In genomic region chr10:31819393-31819820, GRCh38 we compare ENCODE assay signal across 13 cellular contexts.
DNase-seq lines count a peak whose midpoint lies in the region; ATAC-seq, FAIRE-seq and TF ChIP-seq lines count a peak whose summit lies in the region.
"Had no signal": no experiment of that assay in that cellular context is flagged by ENCODE, and none has a peak within 500 bp of the region (broad histone marks: within the 10 kb centered on the region; RNA-seq: fewer than 3 reads in every experiment).

No MANE protein-coding gene starts in this region.

- peak; percentile 76 for ATAC-seq in K562
- peak; percentile 63 for ATAC-seq in left ventricle myocardium superior
- ATAC-seq in HG03039 (IDR thresholded peaks at IDR 0.05; ENCODE audit: unreplicated experiment), result no peak
- ATAC-seq: T-helper 17 cell had no signal

- no peak for TF ChIP-seq EP300 in K562 (IDR thresholded peaks at IDR 0.05; ENCODE audit: low read length)

- TF ChIP-seq RAD21 in K562 (CRISPR knock-in tag; conservative IDR thresholded peaks at IDR 0.05 in 1 of 2, IDR thresholded peaks at IDR 0.05 in 1 of 2), result no peak

- in situ Hi-C loops in K562 (cut with MboI), result no loop called here

- 0 out of 3 replicates have a peak overlapping the region, but pooled peaks have one; percentile 2 for H3K27ac ChIP-seq in K562 (ENCODE audit: extremely low read depth, low read depth, low read length)
- H3K27ac ChIP-seq in skeletal muscle tissue (ENCODE audit: low read depth, low read length), result peak overlapping the region; percentile 6
- H3K27ac ChIP-seq: prostate gland had no signal

- POLR2A ChIA-PET in K562 (lab: Yijun Ruan, JAX), result interaction anchor here (0.7 to 1.3 kb wide), 2 partner anchors 9 to 181 kb away, joined by 4 read pairs; no protein-coding TSS in a partner anchor

- 46% methylated on average over 3 of the region's 3 CpGs for WGBS in K562 (ENCODE audit: insufficient coverage, low coverage, missing lambda C conversion rate)

- no peak overlapping the region for H3K9ac ChIP-seq in K562 (ENCODE audit: insufficient read depth in 1 of 2, low read depth in 2 of 2, low read length in 2 of 2)
- no peak overlapping the region for H3K9ac ChIP-seq in skeletal muscle tissue (ENCODE audit: low read depth in 1 of 3, low read length in 3 of 3)

- H3K4me2 ChIP-seq in K562 (ENCODE audit: insufficient read depth, low read length), result peak overlapping the region; percentile 6; the same call in 1 of the 2 replicates

- no peak for TF ChIP-seq POLR2A in GM12892 (IDR thresholded peaks at IDR 0.05; ENCODE audit: low read depth, low read length)
- TF ChIP-seq POLR2A in K562 (conservative IDR thresholded peaks at IDR 0.05), result no peak

- TF ChIP-seq CTCF in K562 (IDR thresholded peaks at IDR 0.05 in 2 of 3, conservative IDR thresholded peaks at IDR 0.05 in 1 of 3; ENCODE audit: insufficient read depth in 2 of 3, low read depth in 1 of 3, low read length in 3 of 3), result no peak

- CTCF ChIA-PET in K562 (lab: Yijun Ruan, JAX; ENCODE audit: low intra/inter-chr PET ratio), result no interaction called here

- FAIRE-seq in GM12892 (lab: Jason Lieb, UNC) (peak; percentile 36), K562 (lab: Jason Lieb, UNC) (peak; percentile 73), frontal cortex (lab: Jason Lieb, UNC) (no peak)

- H3K9me3 ChIP-seq in K562 (replicated peaks; ENCODE audit: control insufficient read depth, insufficient read depth, low read depth, low read length), result no peaks in the 10 kb centered on the region
- no peaks in the 10 kb centered on the region for H3K9me3 ChIP-seq in skeletal muscle tissue (ENCODE audit: control insufficient read depth in 3 of 3, low read length in 3 of 3)
- H3K9me3 ChIP-seq: prostate gland had no signal

- DNase-seq in GM12892 (ENCODE audit: insufficient read length) (no peak), K562 (ENCODE audit: extremely low read depth in 1 of 4, low spot score in 3 of 4) (peak in 3 of 4 experiments; percentile 5 to 58 (median 20)), left ventricle myocardium superior (no peak), frontal cortex (ENCODE audit: low spot score in 2 of 2) (no peak), H4 (ENCODE audit: low spot score) (no peak), NCI-H1436 treated with DMSO at 0.1 percent for 48 hours (lab: John Stamatoyannopoulos, UW) (no peak)
- DNase-seq: activated CD4-positive, alpha-beta T cell treated with anti-CD3 and anti-CD28 coated beads, Interleukin-2, amount 10 ng/mL, durations not matched to agents 7 days and 5 days; endodermal cell; midbrain; T-helper 17 cell had no signal

- intact Hi-C loops in K562 (cut with micrococcal nuclease) (no loop called here), left ventricle myocardium superior (cut with micrococcal nuclease) (no loop called here)

- no TSS peak for BruUV-seq in K562 (replicated peaks; lab: Mats Ljungman, UMichigan)

- H4K20me1 ChIP-seq in K562 (replicated peaks; ENCODE audit: control insufficient read depth, insufficient read depth, low read length), result no peaks in the 10 kb centered on the region

- H3K27me3 ChIP-seq in K562 (ENCODE audit: control insufficient read depth in 2 of 2, insufficient read depth in 2 of 2, low read length in 2 of 2) (no peaks in the 10 kb centered on the region), skeletal muscle tissue (ENCODE audit: control insufficient read depth in 3 of 3, insufficient read depth in 3 of 3, low read length in 3 of 3) (no peaks in the 10 kb centered on the region)

- H3K4me3 ChIP-seq in K562, result no peak overlapping the region
- H3K4me3 ChIP-seq in skeletal muscle tissue (ENCODE audit: low read length in 3 of 3), result no peak overlapping the region
- H3K4me3 ChIP-seq: prostate gland had no signal

- H3K9me1 ChIP-seq in K562 (ENCODE audit: control insufficient read depth, insufficient read depth, low read length), result no peaks in the 10 kb centered on the region

- 0 out of 2 replicates have a peak overlapping the region, but pooled peaks have one; percentile 36 for H2AFZ ChIP-seq in K562 (ENCODE audit: low read depth, low read length)

- no peaks in the 10 kb centered on the region for H3K79me2 ChIP-seq in K562 (ENCODE audit: control insufficient read depth, insufficient read depth, low read length)

- peaks cover 4 to 10% of the 10 kb centered on the region in 2 experiments; a peak in 3 of 5 replicates for H3K4me1 ChIP-seq in K562 (replicated peaks in 1 of 2; ENCODE audit: control insufficient read depth in 2 of 2, insufficient read depth in 2 of 2, low read length in 2 of 2)
- peaks cover 11 to 12% (median 12%) of the 10 kb centered on the region in 3 donors for H3K4me1 ChIP-seq in skeletal muscle tissue (ENCODE audit: control insufficient read depth in 3 of 3, insufficient read depth in 3 of 3, low read length in 3 of 3)
- H3K4me1 ChIP-seq: prostate gland had no signal

- H3K36me3 ChIP-seq in K562 (ENCODE audit: control insufficient read depth, insufficient read depth, low read length), result no peaks in the 10 kb centered on the region
- peaks cover 0 to 2% (median 0%) of the 10 kb centered on the region in 3 donors for H3K36me3 ChIP-seq in skeletal muscle tissue (ENCODE audit: control insufficient read depth in 3 of 3, insufficient read depth in 3 of 3, low read length in 3 of 3)
- H3K36me3 ChIP-seq: prostate gland had no signal

TF ChIP-seq in K562, 482 proteins besides CTCF, POLR2A, EP300 and RAD21 (continues in another document):
- no peak for TF ChIP-seq STAG1 (CRISPR knock-in tag; IDR thresholded peaks at IDR 0.05; ENCODE audit: borderline replicate concordance)
- TF ChIP-seq TFAP4 (CRISPR knock-in tag; IDR thresholded peaks at IDR 0.05; ENCODE audit: borderline replicate concordance), result no peak
- TF ChIP-seq E2F6 (IDR thresholded peaks at IDR 0.05; ENCODE audit: borderline replicate concordance in 1 of 2, extremely low read depth in 1 of 2, insufficient read depth in 1 of 2, insufficient read length in 1 of 2, low read depth in 1 of 2, low read length in 1 of 2, poor library complexity in 1 of 2, severe bottlenecking in 1 of 2), result no peak
- TF ChIP-seq MNT (conservative IDR thresholded peaks at IDR 0.05), result no peak
- no peak for TF ChIP-seq DEAF1 (CRISPR knock-in tag; IDR thresholded peaks at IDR 0.05)
- TF ChIP-seq FOXP4 (CRISPR knock-in tag; IDR thresholded peaks at IDR 0.05; ENCODE audit: borderline replicate concordance), result no peak
- TF ChIP-seq CHD4 (IDR thresholded peaks at IDR 0.05; ENCODE audit: insufficient read depth, insufficient replicate concordance, low read depth, low read length, poor library complexity, severe bottlenecking), result no peak

Comparison
In these comparisons a context has a peak if more than half of its experiments do, and no peak if none do; other contexts are left out.
1. DNase-seq: peak in K562 (3 of 4); none in GM12892 (single experiment), left ventricle myocardium superior (single experiment), frontal cortex (0 of 2), H4 (single experiment) and NCI-H1436 treated with DMSO at 0.1 percent for 48 hours (single experiment).